18 cellular contexts compared by ENCODE assay signal in the genomic region with DNA sequence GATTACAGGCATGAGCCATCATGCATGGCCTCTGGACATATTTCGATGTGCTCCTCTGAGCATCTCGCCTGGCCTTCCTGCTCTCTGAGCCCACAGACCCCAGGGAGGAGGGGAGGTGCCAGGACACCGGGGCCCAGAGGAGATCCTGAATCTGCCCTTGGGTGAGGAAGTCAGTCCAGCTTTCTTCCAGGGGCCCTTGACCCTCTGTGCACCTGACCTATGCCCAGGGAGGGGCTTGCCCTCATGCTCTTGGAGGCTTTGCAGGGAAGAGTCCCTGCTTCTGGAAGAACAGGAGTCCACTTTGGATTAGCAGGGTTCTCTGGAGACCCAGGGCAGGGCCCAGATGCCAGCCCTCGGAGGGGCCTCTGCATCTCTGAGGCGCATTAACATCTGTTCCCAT. TPM values are rescaled to one million over a fixed set of nuclear protein-coding genes. Genes with fewer than 3 reads are reported as not detected.
DNase-seq lines count a peak whose midpoint lies in the region; ATAC-seq and TF ChIP-seq lines count a peak whose summit lies in the region.
"Had no signal": no experiment of that assay in that cellular context is flagged by ENCODE, and none has a peak within 500 bp of the region (broad histone marks: within the 10 kb centered on the region; RNA-seq: fewer than 3 reads in every experiment).

No MANE protein-coding gene starts in this region.

- no peaks in the 10 kb centered on the region for H3K36me3 ChIP-seq in NT2/D1 (ENCODE audit: insufficient read depth, insufficient read length, low read length)
- H3K36me3 ChIP-seq in spleen = no peaks in the 10 kb centered on the region

- peak overlapping the region; percentile 47 for H3K27ac ChIP-seq in cingulate gyrus (ENCODE audit: low read depth, low read length)
- H3K27ac ChIP-seq in spleen = no peak overlapping the region
- H3K27ac ChIP-seq: A549 had no signal

- WGBS in spleen, 5 donors = 72 to 91% (median 80%) methylated on average over 4 to 5 of the region's 5 CpGs

- no peak for TF ChIP-seq CTCF in spleen (IDR thresholded peaks at IDR 0.05 in 8 of 11, conservative IDR thresholded peaks at IDR 0.05 in 3 of 11)

- no peak overlapping the region for H3K4me3 ChIP-seq in NT2/D1 (ENCODE audit: insufficient read length, low read depth)
- no peak overlapping the region for H3K4me3 ChIP-seq in spleen
- H3K4me3 ChIP-seq: A549, GM12878 had no signal

- H3K27me3 ChIP-seq in NT2/D1 (ENCODE audit: insufficient read depth, insufficient read length) = no peaks in the 10 kb centered on the region
- peaks cover 0 to 20% (median 0%) of the 10 kb centered on the region in 7 donors for H3K27me3 ChIP-seq in spleen (replicated peaks in 1 of 7)

- DNase-seq in NT2/D1 (ENCODE audit: low read depth, low spot score) (no peak), mesenteric fat pad (ENCODE audit: low spot score) (peak; percentile 47), spleen (peak; percentile 34), erythroblast (lab: John Stamatoyannopoulos, UW) (no peak), medulla oblongata (ENCODE audit: extremely low spot score) (no peak)
- DNase-seq: CD4-positive, CD25-positive, alpha-beta regulatory T cell; DMS79; GOT3; HCEC 1CT; HFFc6 had no signal

- peak overlapping the region; percentile 1 for H3K9ac ChIP-seq in NT2/D1 (ENCODE audit: insufficient read length, low read depth)

- ATAC-seq in GM21390 (IDR thresholded peaks at IDR 0.05; ENCODE audit: unreplicated experiment) (no peak), GM21367 (IDR thresholded peaks at IDR 0.05; ENCODE audit: unreplicated experiment) (no peak)
- ATAC-seq: A549, GM12878 had no signal

- no peaks in the 10 kb centered on the region for H3K9me3 ChIP-seq in NT2/D1 (ENCODE audit: insufficient read depth, low read length)
- H3K9me3 ChIP-seq in spleen = no peaks in the 10 kb centered on the region
- H3K9me3 ChIP-seq: A549 had no signal

- TF ChIP-seq POLR2A in spleen (IDR thresholded peaks at IDR 0.05) (no peak), erythroblast (IDR thresholded peaks at IDR 0.05; ENCODE audit: low read length) (no peak)

- peaks cover 14% of the 10 kb centered on the region for H3K4me1 ChIP-seq in NT2/D1 (ENCODE audit: insufficient read depth, insufficient read length)
- H3K4me1 ChIP-seq in spleen = no peaks in the 10 kb centered on the region
- H3K4me1 ChIP-seq: A549 had no signal

- intact Hi-C loops in spleen (cut with DNase I; ENCODE audit: low total_unique reads) = no loop called here

RNA-seq across cellular contexts. Expression of gene ACSBG1, which starts 1.4 kb away (rescaled TPM):
- total RNA-seq in mesenteric fat pad (not detected), spleen (under 1 TPM in 3 of 7 donors, not detected in 4; 0.16 to 0.26 (median 0.23) TPM)
- under 1 TPM; 0.19 to 0.33 (median 0.28) TPM for polyA plus RNA-seq in spleen
- total RNA-seq: HFFc6 had no signal
- polyA plus RNA-seq: IgD-negative memory B cell had no signal

RNA-seq across cellular contexts. Expression of gene DNAJA4, which starts 31.4 kb away (rescaled TPM):
- total RNA-seq in mesenteric fat pad (21.4 TPM), spleen (10 to 100 TPM; 12.7 to 51.7 (median 18.1) TPM)
- 10 to 100 TPM in 1 of 3 donors, 1 to 10 TPM in 2; 6.0 to 10.5 (median 7.2) TPM for polyA plus RNA-seq in spleen
- total RNA-seq: G401, HT1080 had no signal

Comparison
In these comparisons a context has a peak if more than half of its experiments do, and no peak if none do; other contexts are left out.
1. DNase-seq: peak in mesenteric fat pad (single experiment) and spleen (single experiment); none in NT2/D1 (single experiment), erythroblast (0 of 2) and medulla oblongata (single experiment).